In the genomic region with DNA sequence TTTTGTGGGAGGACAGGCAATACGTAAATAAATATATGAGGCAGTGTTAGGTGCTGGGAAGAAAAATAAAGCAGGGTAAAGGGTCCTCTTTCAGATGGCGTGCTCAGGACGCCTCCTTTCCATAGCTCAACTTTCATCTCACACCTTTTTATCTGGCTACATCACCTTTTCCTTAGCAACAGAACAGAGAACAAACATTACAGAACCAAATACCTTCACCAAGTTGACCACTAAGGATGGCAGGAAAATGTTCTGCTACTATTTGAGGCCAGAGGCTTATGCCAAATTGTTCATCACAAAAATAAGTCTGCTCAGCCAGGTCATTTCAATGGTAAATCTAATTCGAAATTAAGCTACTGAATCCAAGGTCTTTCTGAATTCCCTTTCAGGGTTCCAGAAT, we compare ENCODE assay signal across 21 cellular contexts.
DNase-seq lines count a peak whose midpoint lies in the region; ATAC-seq and TF ChIP-seq lines count a peak whose summit lies in the region.
"Had no signal": no experiment of that assay in that cellular context is flagged by ENCODE, and none has a peak within 500 bp of the region (broad histone marks: within the 10 kb centered on the region; RNA-seq: fewer than 3 reads in every experiment).

No MANE protein-coding gene starts in this region.

- CTCF ChIA-PET in IMR-90 (lab: Yijun Ruan, JAX), result no interaction called here

- in situ Hi-C loops in IMR-90 (cut with MboI; ENCODE audit: low sequenced_read_pairs), result no loop called here

- H2AK9ac ChIP-seq in IMR-90 (replicated peaks; ENCODE audit: low read depth, low read length, poor library complexity), result no peak overlapping the region

- H3K4ac ChIP-seq in IMR-90 (ENCODE audit: low read depth, low read length), result no peak overlapping the region

- TF ChIP-seq CTCF in IMR-90 (conservative IDR thresholded peaks at IDR 0.05; ENCODE audit: low read depth, low read length) (no peak), esophagus muscularis mucosa (IDR thresholded peaks at IDR 0.05) (no peak), left ventricle myocardium inferior (IDR thresholded peaks at IDR 0.05; ENCODE audit: borderline replicate concordance) (no peak), psoas muscle (IDR thresholded peaks at IDR 0.05) (no peak)

- no peaks in the 10 kb centered on the region for H3K79me1 ChIP-seq in IMR-90 (ENCODE audit: low read depth in 1 of 2, low read length in 2 of 2)

- H3K27me3 Mint-ChIP-seq in stimulated activated naive CD8-positive, alpha-beta T cell treated with anti-CD3 and anti-CD28 coated beads, Interleukin-15, amount 100 ng/mL, for 72 hours, result peaks cover 17% of the 10 kb centered on the region

- no peak overlapping the region for H3K4me3 Mint-ChIP-seq in stimulated activated naive CD8-positive, alpha-beta T cell treated with anti-CD3 and anti-CD28 coated beads, Interleukin-15, amount 100 ng/mL, for 72 hours
- H3K4me3 Mint-ChIP-seq: B cell; CD4-positive, CD25-positive, alpha-beta regulatory T cell; CD8-positive, alpha-beta T cell; GM23338; H9 had no signal

- DNase-seq in IMR-90 (no peak), esophagus muscularis mucosa (ENCODE audit: extremely low spot score) (peak; percentile 12), left ventricle myocardium inferior (no peak), right cardiac atrium (no peak), NCI-H1417 (lab: John Stamatoyannopoulos, UW) (no peak), psoas muscle (no peak)
- no peak for DNase-seq in stimulated activated naive CD8-positive, alpha-beta T cell treated with anti-CD3 and anti-CD28 coated beads, Interleukin-15, amount 100 ng/mL, for 72 hours
- DNase-seq: CD4-positive, CD25-positive, alpha-beta regulatory T cell; CD8-positive, alpha-beta T cell; DMS 273 treated with DMSO at 0.1 percent for 48 hours; DMS79; EL; GDM1; H9 had no signal

- H2BK5ac ChIP-seq in IMR-90 (ENCODE audit: low read depth, low read length, poor library complexity, severe bottlenecking), result no peak overlapping the region

- H3K4me1 ChIP-seq in IMR-90 (ENCODE audit: control insufficient read depth, insufficient read depth, low read length) (0 out of 2 replicates have a peak, but pooled peaks cover 2% of the 10 kb centered on the region), esophagus muscularis mucosa (peaks cover 6 to 12% (median 9%) of the 10 kb centered on the region in 4 donors), left ventricle myocardium inferior (peaks cover 18% of the 10 kb centered on the region), right cardiac atrium (ENCODE audit: control insufficient read depth, insufficient read depth, low read length) (no peaks in the 10 kb centered on the region), psoas muscle (peaks cover 7% of the 10 kb centered on the region)
- H3K4me1 ChIP-seq: BLaER1 had no signal

- no peak overlapping the region for H3K56ac ChIP-seq in IMR-90 (ENCODE audit: extremely low read depth, insufficient read depth, low read length)

- H3K9me3 ChIP-seq in IMR-90 (ENCODE audit: control insufficient read depth, insufficient read depth, low read length) (peaks cover 2% of the 10 kb centered on the region; the same call in 1 of the 2 replicates), esophagus muscularis mucosa (peaks cover 0 to 4% (median 0%) of the 10 kb centered on the region in 4 donors), left ventricle myocardium inferior (replicated peaks) (peaks cover 4% of the 10 kb centered on the region), right cardiac atrium (ENCODE audit: control insufficient read depth, low read length) (no peaks in the 10 kb centered on the region), psoas muscle (no peaks in the 10 kb centered on the region)

- H3K27ac Mint-ChIP-seq in stimulated activated naive CD8-positive, alpha-beta T cell treated with anti-CD3 and anti-CD28 coated beads, Interleukin-15, amount 100 ng/mL, for 72 hours, result no peak overlapping the region
- H3K27ac Mint-ChIP-seq: B cell; CD4-positive, CD25-positive, alpha-beta regulatory T cell; CD8-positive, alpha-beta T cell; GM23338; H9 had no signal

- H3K27ac ChIP-seq in IMR-90 (ENCODE audit: insufficient read depth, low read length), result no peak overlapping the region
- H3K27ac ChIP-seq in esophagus muscularis mucosa (replicated peaks in 1 of 4), result peak overlapping the region in 1 of 4 donors; percentile 19
- H3K27ac ChIP-seq in left ventricle myocardium inferior (replicated peaks), result peak overlapping the region; percentile 42
- H3K27ac ChIP-seq in right cardiac atrium (ENCODE audit: low read length), result no peak overlapping the region
- H3K27ac ChIP-seq in psoas muscle, result no peak overlapping the region
- H3K27ac ChIP-seq: BLaER1, C4-2B had no signal

- H3K4me1 Mint-ChIP-seq in stimulated activated naive CD8-positive, alpha-beta T cell treated with anti-CD3 and anti-CD28 coated beads, Interleukin-15, amount 100 ng/mL, for 72 hours, result no peaks in the 10 kb centered on the region
- H3K4me1 Mint-ChIP-seq: B cell; CD4-positive, CD25-positive, alpha-beta regulatory T cell; GM23338 had no signal

- peaks cover 0 to 18% of the 10 kb centered on the region in 2 donors for H3K9me3 Mint-ChIP-seq in stimulated activated naive CD8-positive, alpha-beta T cell treated with anti-CD3 and anti-CD28 coated beads, Interleukin-15, amount 100 ng/mL, for 72 hours
- H3K9me3 Mint-ChIP-seq: CD8-positive, alpha-beta T cell had no signal

- no peak overlapping the region for H3K9ac ChIP-seq in IMR-90 (ENCODE audit: low read depth, low read length)
- H3K9ac ChIP-seq: BLaER1 had no signal

- TF ChIP-seq POLR2A in IMR-90 (IDR thresholded peaks at IDR 0.05; ENCODE audit: low read depth, low read length), result no peak
- TF ChIP-seq POLR2A in esophagus muscularis mucosa (IDR thresholded peaks at IDR 0.05; ENCODE audit: low read depth), result no peak

- H3K9me1 ChIP-seq in IMR-90 (ENCODE audit: insufficient read depth, low read length), result peaks cover 6% of the 10 kb centered on the region; the same call in 1 of the 2 replicates

- no peak overlapping the region for H3K4me3 ChIP-seq in IMR-90 (ENCODE audit: insufficient read depth, low read depth, low read length)
- H3K4me3 ChIP-seq in esophagus muscularis mucosa, result no peak overlapping the region
- no peak overlapping the region for H3K4me3 ChIP-seq in left ventricle myocardium inferior
- no peak overlapping the region for H3K4me3 ChIP-seq in right cardiac atrium (ENCODE audit: low read length)
- H3K4me3 ChIP-seq in psoas muscle, result no peak overlapping the region
- H3K4me3 ChIP-seq: BLaER1, GM12878, GM23338 had no signal

- no peak overlapping the region for H2AK5ac ChIP-seq in IMR-90 (ENCODE audit: low read depth, low read length)

- no CpG with 5 or more reads among the region's 4 CpGs for WGBS in IMR-90 (ENCODE audit: extremely low coverage in 2 of 2, insufficient read length in 1 of 2), 2 experiments
- 56% methylated on average over 4 of the region's 4 CpGs for WGBS in esophagus muscularis mucosa
- WGBS in right cardiac atrium, result 44% methylated on average over 4 of the region's 4 CpGs
- WGBS in psoas muscle, 3 donors, result 27 to 52% (median 47%) methylated on average over 4 of the region's 4 CpGs

- H4K91ac ChIP-seq in IMR-90 (ENCODE audit: insufficient read depth, low read depth, low read length), result no peak overlapping the region

- no peak overlapping the region for H4K8ac ChIP-seq in IMR-90 (ENCODE audit: low read depth in 2 of 2, low read length in 2 of 2)

- TF ChIP-seq RAD21 in IMR-90 (IDR thresholded peaks at IDR 0.05; ENCODE audit: low read length), result no peak

- intact Hi-C loops in IMR-90 (cut with micrococcal nuclease) (no loop called here), esophagus muscularis mucosa (cut with DNase I) (no loop called here), left ventricle myocardium inferior (cut with micrococcal nuclease) (no loop called here), right cardiac atrium (cut with DNase I) (no loop called here), psoas muscle (cut with DNase I) (no loop called here)

- no peak overlapping the region for H2BK20ac ChIP-seq in IMR-90 (ENCODE audit: low read depth, low read length)

- no peak for ATAC-seq in IMR-90 (ENCODE audit: low read depth)
- ATAC-seq in right cardiac atrium, result peak; percentile 76 to 85
- no peak for ATAC-seq in GM21526 (IDR thresholded peaks at IDR 0.05; ENCODE audit: low FRiP score, unreplicated experiment)
- ATAC-seq in stimulated activated naive CD8-positive, alpha-beta T cell treated with anti-CD3 and anti-CD28 coated beads, Interleukin-15, amount 100 ng/mL, for 72 hours, result no peak
- ATAC-seq in psoas muscle, result no peak
- ATAC-seq: CD8-positive, alpha-beta T cell; GM12878; GM23338; HCT116 had no signal

- no peak overlapping the region for H3K14ac ChIP-seq in IMR-90 (replicated peaks; ENCODE audit: low read depth, low read length)

- no peak overlapping the region for H3K23ac ChIP-seq in IMR-90 (ENCODE audit: low read depth, low read length)

- H4K5ac ChIP-seq in IMR-90 (ENCODE audit: low read depth, low read length), result no peak overlapping the region

- dilution Hi-C loops in IMR-90 (cut with HindIII; ENCODE audit: low sequenced_read_pairs, unreplicated experiment), result no loop called here

- no peak overlapping the region for H2AFZ ChIP-seq in IMR-90 (replicated peaks; ENCODE audit: low read length, poor library complexity)
- H2AFZ ChIP-seq: GM23338 had no signal

- H2BK120ac ChIP-seq in IMR-90 (ENCODE audit: low read depth, low read length), result no peak overlapping the region

- H3K4me2 ChIP-seq in IMR-90 (ENCODE audit: low read depth, low read length), result no peak overlapping the region
- H3K4me2 ChIP-seq: BLaER1, GM23338 had no signal

- H3K36me3 ChIP-seq in IMR-90 (ENCODE audit: control insufficient read depth, insufficient read depth, low read length) (no peaks in the 10 kb centered on the region), esophagus muscularis mucosa (no peaks in the 10 kb centered on the region), left ventricle myocardium inferior (no peaks in the 10 kb centered on the region), psoas muscle (ENCODE audit: insufficient read depth in 1 of 2, low read depth in 1 of 2) (no peaks in the 10 kb centered on the region)
- H3K36me3 ChIP-seq: BLaER1 had no signal

- H4K20me1 ChIP-seq in IMR-90 (ENCODE audit: insufficient read depth, low read length), result peaks cover 2% of the 10 kb centered on the region; the same call in 1 of the 2 replicates
- H4K20me1 ChIP-seq: BLaER1 had no signal

- H3K27me3 ChIP-seq in IMR-90 (ENCODE audit: control insufficient read depth, insufficient read depth, low read length) (peaks cover 37% of the 10 kb centered on the region), esophagus muscularis mucosa (no peaks in the 10 kb centered on the region), left ventricle myocardium inferior (ENCODE audit: low read depth) (no peaks in the 10 kb centered on the region), right cardiac atrium (ENCODE audit: control insufficient read depth, insufficient read depth) (no peaks in the 10 kb centered on the region), psoas muscle (ENCODE audit: insufficient read depth in 3 of 3, low read length in 2 of 3) (no peaks in the 10 kb centered on the region)
- H3K27me3 ChIP-seq: BLaER1 had no signal

- POLR2A ChIA-PET in IMR-90 (lab: Charles Lee; ENCODE audit: unreplicated experiment), result no interaction called here

- H3K18ac ChIP-seq in IMR-90 (ENCODE audit: low read depth, low read length), result no peak overlapping the region

- no TSS peak for BruUV-seq in IMR-90 (replicated peaks; lab: Mats Ljungman, UMichigan)

- no peak for TF ChIP-seq EP300 in esophagus muscularis mucosa (IDR thresholded peaks at IDR 0.05)

- peak overlapping the region; percentile 25; the same call in 1 of the 3 replicates for H2BK15ac ChIP-seq in IMR-90 (ENCODE audit: low read depth, low read length)

Comparison
In these comparisons a context has a peak if more than half of its experiments do, and no peak if none do; other contexts are left out.
1. ATAC-seq: peak in right cardiac atrium (2 of 2); none in IMR-90 (single experiment), GM21526 (single experiment), stimulated activated naive CD8-positive, alpha-beta T cell treated with anti-CD3 and anti-CD28 coated beads, Interleukin-15, amount 100 ng/mL, for 72 hours (single experiment) and psoas muscle (0 of 4).